In the genomic region with DNA sequence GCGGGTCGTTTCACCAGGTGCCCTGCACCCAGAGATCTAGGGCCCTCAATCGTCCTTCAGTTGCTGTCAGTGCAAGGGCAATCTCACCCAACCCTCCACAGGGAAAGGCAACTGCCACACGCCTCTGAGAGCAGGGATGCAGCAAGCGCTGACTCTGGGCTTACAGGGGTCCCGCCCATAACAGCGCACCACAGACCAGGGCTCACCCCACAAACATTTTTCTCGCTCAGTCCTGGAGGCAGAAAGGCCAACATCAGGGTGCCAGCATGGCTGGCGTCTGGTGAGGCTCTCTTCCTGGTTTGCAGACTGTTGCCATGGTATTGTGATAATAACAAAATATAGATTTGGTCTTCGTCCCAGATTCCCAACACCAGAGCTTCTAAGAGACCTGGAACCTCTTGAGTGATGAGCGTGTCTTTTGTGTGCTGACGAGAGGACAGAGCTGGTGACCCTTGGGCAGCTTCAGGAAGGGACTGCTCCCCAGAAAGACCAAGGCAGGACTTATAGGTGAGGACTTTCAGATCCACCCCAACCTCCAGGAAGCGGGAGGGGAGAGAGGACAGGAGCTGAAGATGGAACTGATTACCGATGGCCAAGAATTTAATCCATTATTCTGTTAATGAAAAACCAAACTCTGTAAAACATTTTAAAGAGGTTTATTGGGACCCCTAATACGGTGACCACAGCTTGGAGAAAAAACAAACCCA, we compare ENCODE assay signal across 25 cellular contexts. TPM values are rescaled to one million over a fixed set of nuclear protein-coding genes. Genes with fewer than 3 reads are reported as not detected.
DNase-seq lines count a peak whose midpoint lies in the region; ATAC-seq and TF ChIP-seq lines count a peak whose summit lies in the region.
"Had no signal": no experiment of that assay in that cellular context is flagged by ENCODE, and none has a peak within 500 bp of the region (broad histone marks: within the 10 kb centered on the region; RNA-seq: fewer than 3 reads in every experiment).

No MANE protein-coding gene starts in this region.

- H3K4me1 ChIP-seq in sigmoid colon = peaks cover 0 to 7% (median 2%) of the 10 kb centered on the region in 4 donors

- DNase-seq in AG10803 (ENCODE audit: low read depth) = peak; percentile 39
- DNase-seq in HT1080 (ENCODE audit: low read depth) = peak; percentile 27
- DNase-seq in coronary artery (ENCODE audit: low spot score) = peak; percentile 56
- peak; percentile 27 for DNase-seq in sigmoid colon
- no peak for DNase-seq in NCI-H2227 (lab: John Stamatoyannopoulos, UW; ENCODE audit: unreplicated experiment)
- no peak for DNase-seq in A172 (ENCODE audit: low spot score)
- DNase-seq: activated CD4-positive, alpha-beta T cell treated with anti-CD3 and anti-CD28 coated beads for 4 hours; CD4-positive, CD25-positive, alpha-beta regulatory T cell; glutamatergic neuron; HFFc6; lower lobe of right lung; mucosa of descending colon; NCI-H1417; NCI-H524; PC-9; stimulated activated CD4-positive, alpha-beta T cell treated with anti-CD3 and anti-CD28 coated beads, Interleukin-1b, Interleukin-23, amount 100 ng/mL, for 48 hours; substantia nigra; T-helper 17 cell had no signal

- no peaks in the 10 kb centered on the region for H3K36me3 ChIP-seq in sigmoid colon
- H3K36me3 ChIP-seq: lower lobe of right lung had no signal

- intact Hi-C loops in sigmoid colon (cut with DNase I) = no loop called here

- H3K4me3 ChIP-seq in AG10803 (ENCODE audit: low read length) (no peak overlapping the region), coronary artery (no peak overlapping the region), sigmoid colon (no peak overlapping the region)
- H3K4me3 ChIP-seq: dorsolateral prefrontal cortex, lower lobe of right lung, mucosa of descending colon, PC-9, psoas muscle, SK-N-MC had no signal

- TF ChIP-seq CTCF in AG10803 (conservative IDR thresholded peaks at IDR 0.05; ENCODE audit: low read length) (no peak), coronary artery (IDR thresholded peaks at IDR 0.05) (no peak), sigmoid colon (IDR thresholded peaks at IDR 0.05) (no peak)

- WGBS in sigmoid colon, 2 donors = 81 to 83% methylated on average over 15 of the region's 15 CpGs

- ATAC-seq in GM18873 (IDR thresholded peaks at IDR 0.05; ENCODE audit: low FRiP score, unreplicated experiment) (no peak), GM21423 (IDR thresholded peaks at IDR 0.05; ENCODE audit: unreplicated experiment) (no peak)
- ATAC-seq: activated naive CD4-positive, alpha-beta T cell treated with anti-CD3 and anti-CD28 coated beads, Interleukin-2, amount 50 U/mL, for 72 hours; lower lobe of right lung; mucosa of descending colon; psoas muscle; T-helper 17 cell had no signal

- H3K27ac ChIP-seq in coronary artery (no peak overlapping the region), sigmoid colon (no peak overlapping the region)
- H3K27ac ChIP-seq: dorsolateral prefrontal cortex, lower lobe of right lung, PC-9, psoas muscle, SK-N-MC had no signal

- peaks cover 0 to 12% (median 0%) of the 10 kb centered on the region in 3 donors for H3K27me3 ChIP-seq in sigmoid colon

- TF ChIP-seq EP300 in sigmoid colon (IDR thresholded peaks at IDR 0.05) = no peak

- no peak for TF ChIP-seq POLR2A in sigmoid colon (IDR thresholded peaks at IDR 0.05)

- peaks cover 3 to 4% (median 4%) of the 10 kb centered on the region in 4 donors for H3K9me3 ChIP-seq in sigmoid colon

RNA-seq across cellular contexts. Expression of a gene that starts 51.3 kb away (rescaled TPM):
- 0.03 and 0.23 TPM in 2 replicates for total RNA-seq in HT1080 (2014; rRNA removed; shearing (Covaris generic))
- 0.34 and 0.36 TPM in 2 replicates for polyA plus RNA-seq in HT1080 (2015; cell fraction: cytosol; rRNA removed)
- 3.6 and 4.0 TPM in 2 replicates for polyA plus RNA-seq in HT1080 (2015; cell fraction: nucleus; rRNA removed)
- total RNA-seq in sigmoid colon = 10 to 100 TPM in 1 of 4 donors, under 1 TPM in 2, not detected in 1; 0.71 to 11.9 (median 0.81) TPM
- polyA plus RNA-seq in sigmoid colon = 1 to 10 TPM in 1 of 3 donors, under 1 TPM in 1, not detected in 1; 0.23 to 1.2 TPM
- total RNA-seq in A172 (2014; rRNA removed; shearing (Covaris generic)) = 0.02 and 0.12 TPM in 2 replicates
- polyA plus RNA-seq: neural cell had no signal

RNA-seq across cellular contexts. Expression of a gene that starts 58.7 kb away (rescaled TPM):
- total RNA-seq in HT1080 (2014; rRNA removed; shearing (Covaris generic)) = 136 and 138 TPM in 2 replicates
- 338 and 350 TPM in 2 replicates for polyA plus RNA-seq in HT1080 (2015; cell fraction: cytosol; rRNA removed)
- 351 and 364 TPM in 2 replicates for polyA plus RNA-seq in HT1080 (2015; cell fraction: nucleus; rRNA removed)
- 100 to 1,000 TPM in 1 of 4 donors, 10 to 100 TPM in 3; 34.4 to 105 (median 70.4) TPM for total RNA-seq in sigmoid colon
- 100 to 1,000 TPM in 1 of 3 donors, 10 to 100 TPM in 2; 27.0 to 101 (median 28.2) TPM for polyA plus RNA-seq in sigmoid colon
- total RNA-seq in A172 (2014; rRNA removed; shearing (Covaris generic)) = 30.7 and 55.3 TPM in 2 replicates

Comparison
In these comparisons a context has a peak if more than half of its experiments do, and no peak if none do; other contexts are left out.
1. DNase-seq: peak in AG10803 (single experiment), HT1080 (single experiment), coronary artery (single experiment) and sigmoid colon (single experiment); none in NCI-H2227 (single experiment) and A172 (single experiment).